Comparison of ENCODE assay signal across 10 cellular contexts in genomic region chr6:156827382-156827781, GRCh38. TPM values are rescaled to one million over a fixed set of nuclear protein-coding genes. Genes with fewer than 3 reads are reported as not detected.
A peak's percentile ranks its signal among the peaks of the same experiment; 100 is the strongest.
DNase-seq lines count a peak whose midpoint lies in the region; ATAC-seq and TF ChIP-seq lines count a peak whose summit lies in the region.
"Had no signal": no experiment of that assay in that cellular context is flagged by ENCODE, and none has a peak within 500 bp of the region (broad histone marks: within the 10 kb centered on the region; RNA-seq: fewer than 3 reads in every experiment).

No MANE protein-coding gene starts in this region.

- ATAC-seq in body of pancreas = peak; percentile 39
- peak; percentile 9 for ATAC-seq in left lung
- ATAC-seq in thoracic aorta (ENCODE audit: insufficient number of reproducible peaks, low FRiP score, low read depth) = no peak
- no peak for ATAC-seq in HG03139 (IDR thresholded peaks at IDR 0.05; ENCODE audit: unreplicated experiment)
- ATAC-seq in GM23338 = no peak; the same call in 2 of the 3 replicates
- ATAC-seq: natural killer cell had no signal

- peaks cover 66% of the 10 kb centered on the region for H4K20me1 ChIP-seq in GM23338 (replicated peaks; ENCODE audit: insufficient read depth)

- TF ChIP-seq POLR2A in body of pancreas (IDR thresholded peaks at IDR 0.05) = no peak

- peak; percentile 6 for DNase-seq in HFFc6
- DNase-seq in body of pancreas = peak in 3 of 4 donors; percentile 18 to 45 (median 44)
- no peak for DNase-seq in left lung
- DNase-seq in thoracic aorta (ENCODE audit: low spot score) = no peak
- no peak for DNase-seq in iPS-NIHi11 (ENCODE audit: low spot score)
- no peak for DNase-seq in GM23338 (ENCODE audit: low spot score)
- DNase-seq: MM.1S, natural killer cell had no signal

- WGBS in body of pancreas, 2 donors = 59 to 73% methylated on average over 4 of the region's 4 CpGs

- no peaks in the 10 kb centered on the region for H3K36me3 ChIP-seq in body of pancreas (replicated peaks in 1 of 2; ENCODE audit: insufficient read depth in 1 of 2, low read depth in 2 of 2)
- peaks cover 0 to 3% of the 10 kb centered on the region in 2 donors for H3K36me3 ChIP-seq in left lung
- no peaks in the 10 kb centered on the region for H3K36me3 ChIP-seq in thoracic aorta
- no peaks in the 10 kb centered on the region for H3K36me3 ChIP-seq in GM23338 (ENCODE audit: insufficient read depth)
- H3K36me3 ChIP-seq: adrenal gland had no signal

- no peak overlapping the region for H3K4me3 ChIP-seq in body of pancreas
- no peak overlapping the region for H3K4me3 ChIP-seq in left lung
- H3K4me3 ChIP-seq in thoracic aorta = peak overlapping the region; percentile 22
- H3K4me3 ChIP-seq in GM23338 = no peak overlapping the region
- H3K4me3 ChIP-seq: adrenal gland had no signal

- H3K27me3 ChIP-seq in body of pancreas (no peaks in the 10 kb centered on the region), left lung (no peaks in the 10 kb centered on the region), thoracic aorta (replicated peaks; ENCODE audit: insufficient read depth) (no peaks in the 10 kb centered on the region), GM23338 (ENCODE audit: insufficient read depth) (no peaks in the 10 kb centered on the region)
- H3K27me3 ChIP-seq: adrenal gland had no signal

- H2AFZ ChIP-seq in GM23338 = no peak overlapping the region

- H3K36me3 Mint-ChIP-seq in HFFc6 (ENCODE audit: low read depth) = 0 out of 2 replicates have a peak, but pooled peaks cover 13% of the 10 kb centered on the region
- peaks cover 4% of the 10 kb centered on the region; the same call in 1 of the 3 replicates for H3K36me3 Mint-ChIP-seq in GM23338 (ENCODE audit: low read depth)
- H3K36me3 Mint-ChIP-seq: natural killer cell had no signal

- intact Hi-C loops in body of pancreas (cut with DNase I) (no loop called here), left lung (cut with DNase I) (no loop called here)

- no peak for TF ChIP-seq CTCF in HFFc6 (IDR thresholded peaks at IDR 0.05)
- no peak for TF ChIP-seq CTCF in body of pancreas (IDR thresholded peaks at IDR 0.05)
- TF ChIP-seq CTCF in left lung (IDR thresholded peaks at IDR 0.05) = no peak
- no peak for TF ChIP-seq CTCF in thoracic aorta (IDR thresholded peaks at IDR 0.05)
- TF ChIP-seq CTCF in GM23338 (conservative IDR thresholded peaks at IDR 0.05; ENCODE audit: low read depth in 2 of 2) = no peak

- no peaks in the 10 kb centered on the region for H3K9me2 ChIP-seq in GM23338 (ENCODE audit: insufficient read depth)

- peaks cover 68% of the 10 kb centered on the region for H3K4me1 Mint-ChIP-seq in HFFc6 (ENCODE audit: low read depth)
- peaks cover 62% of the 10 kb centered on the region for H3K4me1 Mint-ChIP-seq in GM23338

- peak overlapping the region; percentile 74 for H3K4me3 Mint-ChIP-seq in HFFc6
- H3K4me3 Mint-ChIP-seq in GM23338 = no peak overlapping the region
- H3K4me3 Mint-ChIP-seq: natural killer cell had no signal

- H3K27me3 Mint-ChIP-seq in HFFc6 (ENCODE audit: insufficient read depth) = no peaks in the 10 kb centered on the region; the same call in none of the 2 replicates
- peaks cover 7% of the 10 kb centered on the region for H3K27me3 Mint-ChIP-seq in GM23338 (ENCODE audit: insufficient read depth, low read depth, poor library complexity)

- H3K4me1 ChIP-seq in body of pancreas = peaks cover 43% of the 10 kb centered on the region
- peaks cover 13 to 49% of the 10 kb centered on the region in 2 donors for H3K4me1 ChIP-seq in left lung
- peaks cover 39 to 65% of the 10 kb centered on the region in 2 donors for H3K4me1 ChIP-seq in thoracic aorta (ENCODE audit: control insufficient read depth in 1 of 2, low read depth in 2 of 2)
- peaks cover 18% of the 10 kb centered on the region; the same call in 1 of the 2 replicates for H3K4me1 ChIP-seq in GM23338 (ENCODE audit: insufficient read depth)

- no peaks in the 10 kb centered on the region for H3K9me3 Mint-ChIP-seq in HFFc6
- H3K9me3 Mint-ChIP-seq in GM23338 = no peaks in the 10 kb centered on the region
- H3K9me3 Mint-ChIP-seq: natural killer cell had no signal

- no peaks in the 10 kb centered on the region for H3F3A ChIP-seq in GM23338 (replicated peaks; ENCODE audit: low read depth)

- H3K27ac Mint-ChIP-seq in HFFc6 (peak overlapping the region; percentile 93), GM23338 (no peak overlapping the region)

- no peaks in the 10 kb centered on the region for H3K9me3 ChIP-seq in body of pancreas
- H3K9me3 ChIP-seq in left lung = no peaks in the 10 kb centered on the region
- H3K9me3 ChIP-seq in thoracic aorta = no peaks in the 10 kb centered on the region
- H3K9me3 ChIP-seq: adrenal gland had no signal

- H3K79me2 ChIP-seq in GM23338 (replicated peaks; ENCODE audit: insufficient read depth) = peaks cover 100% of the 10 kb centered on the region

- H3K4me2 ChIP-seq in GM23338 = no peak overlapping the region

- peak overlapping the region in 3 of 4 donors; percentile 22 to 56 (median 55) for H3K27ac ChIP-seq in body of pancreas
- H3K27ac ChIP-seq in left lung = no peak overlapping the region
- peak overlapping the region; percentile 9 to 63 for H3K27ac ChIP-seq in thoracic aorta
- H3K27ac ChIP-seq in GM23338 (ENCODE audit: low read depth) = no peak overlapping the region; the same call in 1 of the 2 replicates

TF ChIP-seq in GM23338, 12 proteins besides CTCF, POLR2A, EP300 and RAD21:
- TF ChIP-seq EZH2phosphoT487 (IDR thresholded peaks at IDR 0.05; ENCODE audit: unreplicated experiment) = no peak
- TF ChIP-seq STAT1 (IDR thresholded peaks at IDR 0.05; ENCODE audit: unreplicated experiment) = no peak

RNA-seq across cellular contexts. Expression of gene ARID1B, which starts 50.2 kb away (rescaled TPM):
- total RNA-seq in HFFc6 (2021; fragmentation: NEBNext Ultra II Directional; extraction: Animal tissue kit (Norgen Biotek cat#: 25700)) = 10 to 100 TPM; 32.5 to 44.3 (median 36.5) TPM
- total RNA-seq in body of pancreas (10 to 100 TPM; 71.5 to 85.1 TPM), left lung (10 to 100 TPM; 67.6 to 69.5 TPM), thoracic aorta (100 to 1,000 TPM; 120 to 158 TPM)
- total RNA-seq in GM23338 (2014; rRNA removed; shearing (Covaris generic)) = 72.2 and 82.4 TPM in 2 replicates
- 53.3 and 59.3 TPM in 2 replicates for polyA plus RNA-seq in GM23338 (2016; fragmentation: Nextera tagmentation; extraction: Ambion mirVana)

Comparison
In these comparisons a context has a peak if more than half of its experiments do, and no peak if none do; other contexts are left out.
1. DNase-seq: peak in HFFc6 (single experiment) and body of pancreas (3 of 4); none in left lung (0 of 2), thoracic aorta (single experiment), iPS-NIHi11 (single experiment) and GM23338 (single experiment).
2. ATAC-seq: peak in body of pancreas (single experiment) and left lung (single experiment); none in thoracic aorta (single experiment), HG03139 (single experiment) and GM23338 (single experiment).
3. H3K27ac ChIP-seq: peak in body of pancreas (3 of 4) and thoracic aorta (2 of 2); none in left lung (0 of 2) and GM23338 (single experiment).